ENCODE assay signal across 22 cellular contexts in genomic region chr16:85288869-85289660, GRCh38.
DNase-seq lines count a peak whose midpoint lies in the region; ATAC-seq and TF ChIP-seq lines count a peak whose summit lies in the region.
"Had no signal": no experiment of that assay in that cellular context is flagged by ENCODE, and none has a peak within 500 bp of the region (broad histone marks: within the 10 kb centered on the region; RNA-seq: fewer than 3 reads in every experiment).

No MANE protein-coding gene starts in this region.

- peak overlapping the region; percentile 68 for H3K27ac ChIP-seq in BLaER1
- H3K27ac ChIP-seq in SJCRH30, result peak overlapping the region; percentile 94
- peak overlapping the region; percentile 36 for H3K27ac ChIP-seq in parathyroid adenoma
- H3K27ac ChIP-seq: SJSA1 had no signal

- no peaks in the 10 kb centered on the region for H3K27me3 ChIP-seq in BLaER1
- H3K27me3 ChIP-seq in SJCRH30, result no peaks in the 10 kb centered on the region
- H3K27me3 ChIP-seq in parathyroid adenoma (ENCODE audit: control insufficient read depth, insufficient read depth, low read length), result no peaks in the 10 kb centered on the region
- H3K27me3 ChIP-seq: SJSA1 had no signal

- H3K36me3 ChIP-seq in BLaER1 (no peaks in the 10 kb centered on the region), SJCRH30 (no peaks in the 10 kb centered on the region), parathyroid adenoma (ENCODE audit: control insufficient read depth, insufficient read depth, low read length) (no peaks in the 10 kb centered on the region)

- H3K4me3 Mint-ChIP-seq in stimulated activated naive CD8-positive, alpha-beta T cell treated with anti-CD3 and anti-CD28 coated beads, Interleukin-15, amount 100 ng/mL, for 72 hours, result no peak overlapping the region
- H3K4me3 Mint-ChIP-seq: B cell; CD8-positive, alpha-beta T cell; GM23338 had no signal

- H3K4me1 ChIP-seq in BLaER1 (peaks cover 100% of the 10 kb centered on the region), SJCRH30 (peaks cover 70% of the 10 kb centered on the region), parathyroid adenoma (peaks cover 24% of the 10 kb centered on the region)

- H3K9me3 ChIP-seq in BLaER1, result no peaks in the 10 kb centered on the region
- H3K9me3 ChIP-seq in SJCRH30 (replicated peaks), result no peaks in the 10 kb centered on the region
- no peaks in the 10 kb centered on the region for H3K9me3 ChIP-seq in parathyroid adenoma (ENCODE audit: control insufficient read depth, low read length)
- H3K9me3 ChIP-seq: SJSA1 had no signal

- H3K27ac Mint-ChIP-seq in stimulated activated naive CD8-positive, alpha-beta T cell treated with anti-CD3 and anti-CD28 coated beads, Interleukin-15, amount 100 ng/mL, for 72 hours, result peak overlapping the region in 1 of 2 donors; percentile 42
- H3K27ac Mint-ChIP-seq: B cell; CD8-positive, alpha-beta T cell; GM23338 had no signal

- DNase-seq in SJCRH30 (no peak), left lobe of liver (ENCODE audit: low spot score) (peak; percentile 88), C1 segment of cervical spinal cord (lab: John Stamatoyannopoulos, UW) (no peak), medulla oblongata (ENCODE audit: extremely low spot score) (no peak), NOMO-1 treated with dmso at 0.1 percent for 144 hours (lab: John Stamatoyannopoulos, UW; ENCODE audit: unreplicated experiment) (no peak)
- DNase-seq in stimulated activated naive CD8-positive, alpha-beta T cell treated with anti-CD3 and anti-CD28 coated beads, Interleukin-15, amount 100 ng/mL, for 72 hours, result no peak
- DNase-seq: 8988T; Calu3; CD8-positive, alpha-beta T cell; DMS53; EL; HCEC 1CT; KG1; NCI-H187 treated with DMSO at 0.1 percent for 48 hours; NCI-H2227 treated with DMSO at 0.1 percent for 48 hours; NCI-H524; NCI-H82 had no signal

- H3K27me3 Mint-ChIP-seq in stimulated activated naive CD8-positive, alpha-beta T cell treated with anti-CD3 and anti-CD28 coated beads, Interleukin-15, amount 100 ng/mL, for 72 hours, result no peaks in the 10 kb centered on the region

- H3K4me2 ChIP-seq in BLaER1 (peak overlapping the region; percentile 91), parathyroid adenoma (ENCODE audit: low read length) (no peak overlapping the region)
- H3K4me2 ChIP-seq: GM23338 had no signal

- no peaks in the 10 kb centered on the region for H4K20me1 ChIP-seq in BLaER1

- H3K4me1 Mint-ChIP-seq in stimulated activated naive CD8-positive, alpha-beta T cell treated with anti-CD3 and anti-CD28 coated beads, Interleukin-15, amount 100 ng/mL, for 72 hours, result no peaks in the 10 kb centered on the region
- H3K4me1 Mint-ChIP-seq: B cell had no signal

- H3K9ac ChIP-seq in BLaER1 (peak overlapping the region; percentile 45), parathyroid adenoma (no peak overlapping the region)

- H2AFZ ChIP-seq in parathyroid adenoma, result peak overlapping the region; percentile 44
- H2AFZ ChIP-seq: GM23338 had no signal

- H3K9me3 Mint-ChIP-seq in stimulated activated naive CD8-positive, alpha-beta T cell treated with anti-CD3 and anti-CD28 coated beads, Interleukin-15, amount 100 ng/mL, for 72 hours, result no peaks in the 10 kb centered on the region
- H3K9me3 Mint-ChIP-seq: CD8-positive, alpha-beta T cell; GM23338 had no signal

- no peak for TF ChIP-seq CTCF in parathyroid adenoma (IDR thresholded peaks at IDR 0.05)

- no peak overlapping the region for H3K4me3 ChIP-seq in BLaER1
- H3K4me3 ChIP-seq in SJCRH30, result peak overlapping the region; percentile 4; the same call in 1 of the 2 replicates
- no peak overlapping the region for H3K4me3 ChIP-seq in parathyroid adenoma (ENCODE audit: low read depth, low read length)
- H3K4me3 ChIP-seq: GM23338, SJSA1 had no signal

- H3K79me2 ChIP-seq in parathyroid adenoma, result peaks cover 5% of the 10 kb centered on the region

- ATAC-seq in left lobe of liver, result peak; percentile 55
- no peak for ATAC-seq in stimulated activated naive CD8-positive, alpha-beta T cell treated with anti-CD3 and anti-CD28 coated beads, Interleukin-15, amount 100 ng/mL, for 72 hours
- ATAC-seq: CD8-positive, alpha-beta T cell; GM23338 had no signal

Comparison
In these comparisons a context has a peak if more than half of its experiments do, and no peak if none do; other contexts are left out.
1. H3K27ac ChIP-seq: peak in every context shown above with its lines; median percentile 94 in SJCRH30; 68 in BLaER1; 36 in parathyroid adenoma.